9 cellular contexts compared by ENCODE assay signal in genomic region chr5:64323591-64323990, GRCh38.
"Had no signal": no experiment of that assay in that cellular context is flagged by ENCODE, and none has a peak within 500 bp of the region (broad histone marks: within the 10 kb centered on the region; RNA-seq: fewer than 3 reads in every experiment).

No MANE protein-coding gene starts in this region.

- H3K27ac ChIP-seq: GM23248, KMS-11 had no signal

- H3K36me3 Mint-ChIP-seq: IgD-negative memory B cell had no signal

- H3K4me1 Mint-ChIP-seq: H9, IgD-negative memory B cell had no signal

- ATAC-seq: HepG2 had no signal

- H3K4me3 Mint-ChIP-seq: H9, IgD-negative memory B cell had no signal

- FAIRE-seq: H1, H54, HepG2 had no signal

- DNase-seq: GM23248, H9, HCEC 1CT, KBM-7 had no signal

- H2AFZ ChIP-seq: GM23248 had no signal

- H3K27me3 Mint-ChIP-seq: IgD-negative memory B cell had no signal

- H3K27ac Mint-ChIP-seq: H9, IgD-negative memory B cell had no signal

- H3K4me2 ChIP-seq: KMS-11 had no signal

- H3K4me3 ChIP-seq: GM23248 had no signal
